ENCODE assay signal across 2 cellular contexts in genomic region chr10:44977287-44978212, GRCh38.
TF ChIP-seq lines count a peak whose summit lies in the region.

No MANE protein-coding gene starts in this region.

TF ChIP-seq in H1, 55 proteins besides CTCF, POLR2A, EP300 and RAD21:
- TF ChIP-seq BRCA1 (IDR thresholded peaks at IDR 0.05; ENCODE audit: low read depth, low read length) (no peak), MAX (IDR thresholded peaks at IDR 0.05) (no peak), BCL11A (IDR thresholded peaks at IDR 0.05; ENCODE audit: low read depth in 2 of 2, low read length in 2 of 2) (no peak), YY1 (IDR thresholded peaks at IDR 0.05; ENCODE audit: low read depth, low read length) (no peak), KDM4A (IDR thresholded peaks at IDR 0.05; ENCODE audit: low read depth, low read length, severe bottlenecking) (no peak)

TF ChIP-seq in WTC11, 78 proteins besides CTCF, POLR2A, EP300 and RAD21:
- TF ChIP-seq ZMAT4 (CRISPR knock-in tag; IDR thresholded peaks at IDR 0.05) (no peak), JAZF1 (CRISPR knock-in tag; IDR thresholded peaks at IDR 0.05) (no peak), HMGXB4 (CRISPR knock-in tag; IDR thresholded peaks at IDR 0.05) (no peak), ATF3 (CRISPR knock-in tag; conservative IDR thresholded peaks at IDR 0.05) (no peak), E2F1 (CRISPR knock-in tag; IDR thresholded peaks at IDR 0.05) (no peak), NFYB (CRISPR knock-in tag; conservative IDR thresholded peaks at IDR 0.05; ENCODE audit: low read depth) (no peak), MLX (CRISPR knock-in tag; IDR thresholded peaks at IDR 0.05) (no peak), FOXP1 (CRISPR knock-in tag; IDR thresholded peaks at IDR 0.05; ENCODE audit: borderline replicate concordance) (no peak), GTF2I (CRISPR knock-in tag; conservative IDR thresholded peaks at IDR 0.05) (no peak), RELA (CRISPR knock-in tag; IDR thresholded peaks at IDR 0.05; ENCODE audit: borderline replicate concordance) (no peak), HMGA2 (CRISPR knock-in tag; IDR thresholded peaks at IDR 0.05) (no peak), TEAD1 (CRISPR knock-in tag; IDR thresholded peaks at IDR 0.05) (no peak), ATF1 (CRISPR knock-in tag; IDR thresholded peaks at IDR 0.05) (no peak), TP53 (CRISPR knock-in tag; IDR thresholded peaks at IDR 0.05) (no peak), ZNF671 (CRISPR knock-in tag; IDR thresholded peaks at IDR 0.05) (no peak), USF1 (CRISPR knock-in tag; IDR thresholded peaks at IDR 0.05) (no peak), GABPB1 (CRISPR knock-in tag; IDR thresholded peaks at IDR 0.05) (no peak; the same call in none of the 2 replicates), E2F4 (CRISPR knock-in tag; IDR thresholded peaks at IDR 0.05; ENCODE audit: borderline replicate concordance, low read depth) (no peak), AFF4 (CRISPR knock-in tag; IDR thresholded peaks at IDR 0.05; ENCODE audit: borderline replicate concordance) (no peak), ZSCAN18 (CRISPR knock-in tag; IDR thresholded peaks at IDR 0.05) (no peak)
